8 cellular contexts compared by ENCODE assay signal in genomic region chr11:126415669-126416420, GRCh38.
DNase-seq lines count a peak whose midpoint lies in the region; ATAC-seq and TF ChIP-seq lines count a peak whose summit lies in the region.

No MANE protein-coding gene starts in this region.

- DNase-seq in activated B cell treated with CpG ODN at 0.5 μM for 24 hours, result no peak
- DNase-seq in glutamatergic neuron, result no peak
- peak; percentile 89 to 94 (median 92) for DNase-seq in ovary
- no peak for DNase-seq in iPS-NIHi7 (ENCODE audit: extremely low spot score)
- DNase-seq in NCI-H2081 (lab: John Stamatoyannopoulos, UW), result no peak
- DNase-seq in germinal center (ENCODE audit: low spot score), result no peak

- no peak for ATAC-seq in activated B cell treated with CpG ODN at 0.5 μM for 24 hours (ENCODE audit: low read depth)
- ATAC-seq in HG02798 (IDR thresholded peaks at IDR 0.05; ENCODE audit: poor library complexity, unreplicated experiment), result no peak

- H3K4me3 Mint-ChIP-seq in activated B cell treated with CpG ODN at 0.5 μM for 24 hours, result peak overlapping the region; percentile 67
- peak overlapping the region; percentile 8 for H3K4me3 Mint-ChIP-seq in glutamatergic neuron (ENCODE audit: unreplicated experiment)

- CTCF ChIA-PET in activated B cell treated with CpG ODN at 0.5 μM for 24 hours (lab: Charles Lee), result interaction anchor here (1.8 kb wide), 1 partner anchor 65 kb away, joined by 7 read pairs; no protein-coding TSS in a partner anchor

- POLR2A ChIA-PET in activated B cell treated with CpG ODN at 0.5 μM for 24 hours (lab: Charles Lee), result interaction anchor here (0.9 kb wide), 1 partner anchor 148 kb away, joined by 4 read pairs; the partner anchor contains the start of gene SRPRA

- TF ChIP-seq CTCF in activated B cell treated with CpG ODN at 0.5 μM for 24 hours (IDR thresholded peaks at IDR 0.05) (no peak), glutamatergic neuron (IDR thresholded peaks at IDR 0.05; ENCODE audit: partially characterized antibody, unreplicated experiment) (no peak), ovary (IDR thresholded peaks at IDR 0.05) (no peak)

- H3K36me3 ChIP-seq in BLaER1 (peaks cover 45% of the 10 kb centered on the region), ovary (no peaks in the 10 kb centered on the region)

- peak overlapping the region; percentile 74 for H3K4me2 ChIP-seq in BLaER1

- TF ChIP-seq EP300 in ovary (IDR thresholded peaks at IDR 0.05), result peak; percentile 36

- H4K20me1 ChIP-seq in BLaER1, result no peaks in the 10 kb centered on the region

- H3K4me1 ChIP-seq in BLaER1 (peaks cover 44% of the 10 kb centered on the region), ovary (ENCODE audit: insufficient read depth) (peaks cover 38% of the 10 kb centered on the region)

- H3K27me3 ChIP-seq in BLaER1 (no peaks in the 10 kb centered on the region), ovary (no peaks in the 10 kb centered on the region)

- no peak for TF ChIP-seq POLR2A in ovary (IDR thresholded peaks at IDR 0.05)

- peaks cover 21% of the 10 kb centered on the region for H3K4me1 Mint-ChIP-seq in activated B cell treated with CpG ODN at 0.5 μM for 24 hours
- H3K4me1 Mint-ChIP-seq in glutamatergic neuron (ENCODE audit: low read depth, unreplicated experiment), result peaks cover 11% of the 10 kb centered on the region

- H3K9ac ChIP-seq in BLaER1, result no peak overlapping the region; the same call in 1 of the 2 replicates

- H3K9me3 ChIP-seq in BLaER1, result no peaks in the 10 kb centered on the region
- H3K9me3 ChIP-seq in ovary, result no peaks in the 10 kb centered on the region

- H3K9me3 Mint-ChIP-seq in activated B cell treated with CpG ODN at 0.5 μM for 24 hours, result no peaks in the 10 kb centered on the region
- no peaks in the 10 kb centered on the region for H3K9me3 Mint-ChIP-seq in glutamatergic neuron (ENCODE audit: unreplicated experiment)

- H3K4me3 ChIP-seq in BLaER1 (no peak overlapping the region; the same call in 1 of the 2 replicates), ovary (peak overlapping the region; percentile 45)

- no peaks in the 10 kb centered on the region for H3K27me3 Mint-ChIP-seq in activated B cell treated with CpG ODN at 0.5 μM for 24 hours
- H3K27me3 Mint-ChIP-seq in glutamatergic neuron (ENCODE audit: unreplicated experiment), result peaks cover 2% of the 10 kb centered on the region

- H3K36me3 Mint-ChIP-seq in activated B cell treated with CpG ODN at 0.5 μM for 24 hours (ENCODE audit: low read depth) (no peaks in the 10 kb centered on the region), glutamatergic neuron (ENCODE audit: unreplicated experiment) (no peaks in the 10 kb centered on the region)

- no peak overlapping the region for H3K27ac Mint-ChIP-seq in activated B cell treated with CpG ODN at 0.5 μM for 24 hours
- H3K27ac Mint-ChIP-seq in glutamatergic neuron (ENCODE audit: unreplicated experiment), result no peak overlapping the region

- H3K27ac ChIP-seq in BLaER1 (peak overlapping the region; percentile 74; the same call in 1 of the 2 replicates), ovary (peak overlapping the region; percentile 79 to 93)

- intact Hi-C loops in activated B cell treated with CpG ODN at 0.5 μM for 24 hours (cut with micrococcal nuclease) (loop anchor here (2.0 to 5.0 kb wide), 2 partner anchors 113 to 529 kb away; partner anchors contain the start of gene HYLS1), ovary (cut with DNase I) (loop anchor here in 3 of 4 donors (5.0 kb wide), 1 partner anchor 59 kb away; the partner anchor contains the start of gene ST3GAL4 (in 3 of the 3))

- 11 to 16% (median 14%) methylated on average over 19 of the region's 19 CpGs for WGBS in ovary, 3 donors

Comparison
In these comparisons a context has a peak if more than half of its experiments do, and no peak if none do; other contexts are left out.
1. DNase-seq: peak in ovary (5 of 5); none in activated B cell treated with CpG ODN at 0.5 μM for 24 hours (single experiment), glutamatergic neuron (single experiment), iPS-NIHi7 (single experiment), NCI-H2081 (0 of 2) and germinal center (single experiment).